In the genomic region with DNA sequence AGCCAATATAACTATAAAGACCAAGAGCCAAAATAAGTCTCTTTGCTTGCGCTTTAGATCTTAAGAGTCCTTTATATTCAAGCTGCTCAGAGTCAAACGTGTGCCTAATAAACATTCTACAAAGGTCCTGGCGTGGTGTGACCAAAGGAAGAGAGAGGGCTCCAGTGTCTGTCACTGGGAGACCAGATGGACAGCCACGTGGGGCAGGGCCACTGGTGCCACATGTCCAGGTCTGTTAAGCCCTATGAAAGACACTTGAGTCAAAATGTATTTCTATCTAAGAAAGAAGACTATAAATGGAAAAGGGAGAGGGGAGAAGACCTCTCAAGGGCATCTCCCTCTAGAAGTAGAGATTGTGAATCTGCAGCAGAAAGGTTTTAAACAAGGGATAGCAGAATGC, we compare ENCODE assay signal across 32 cellular contexts. TPM values are rescaled to one million over a fixed set of nuclear protein-coding genes. Genes with fewer than 3 reads are reported as not detected.
"Had no signal": no experiment of that assay in that cellular context is flagged by ENCODE, and none has a peak within 500 bp of the region (broad histone marks: within the 10 kb centered on the region; RNA-seq: fewer than 3 reads in every experiment).

No MANE protein-coding gene starts in this region.

- H3K27me3 ChIP-seq: left lung, neural progenitor cell, right atrium auricular region, right lobe of liver, stomach, testis, thyroid gland, transverse colon, upper lobe of left lung, vagina had no signal

- ATAC-seq: left lung; natural killer cell; stimulated activated memory B cell treated with anti-CD40 and anti-IgM and Interleukin-4, amounts not matched to agents 10 μg/mL and 1 μg/mL and 100 μg/mL, for 72 hours; stimulated activated naive CD8-positive, alpha-beta T cell treated with anti-CD3 and anti-CD28 coated beads, Interleukin-15, Interleukin-2, amounts not matched to agents 100 U/mL and 50 U/mL, for 24 hours had no signal

- H3K4me1 ChIP-seq: testis had no signal

- H3K9ac ChIP-seq: neural progenitor cell, parathyroid adenoma had no signal

- H2AFZ ChIP-seq: neural progenitor cell, parathyroid adenoma had no signal

- FAIRE-seq: islet of Langerhans, kidney had no signal

- DNase-seq: immature natural killer cell; kidney; left colon; left lung; mesendoderm; naive B cell; natural killer cell; nephron progenitor cell; occipital lobe; right lobe of liver; stimulated activated CD4-positive, alpha-beta T cell treated with anti-CD3 and anti-CD28 coated beads, Interleukin-1b, Interleukin-23, amount 100 ng/mL, for 48 hours; stimulated activated CD4-positive, alpha-beta T cell treated with anti-CD3 and anti-CD28 coated beads, Interleukin-2, amount 100 ng/mL, for 48 hours; stimulated activated CD4-positive, alpha-beta T cell treated with anti-CD3 and anti-CD28 coated beads, Interleukin-4, amount 100 ng/mL, for 4 hours; stimulated activated CD8-positive, alpha-beta memory T cell treated with anti-CD3 and anti-CD28 coated beads, Interleukin-4, amount 100 ng/mL, for 48 hours; stimulated activated naive CD8-positive, alpha-beta T cell treated with anti-CD3 and anti-CD28 coated beads, Interleukin-15, Interleukin-2, amounts not matched to agents 100 U/mL and 50 U/mL, for 24 hours; stomach; testis; thyroid gland; transverse colon; upper lobe of left lung had no signal

- H3K9me3 ChIP-seq: left lung, neutrophil, right atrium auricular region, right lobe of liver, stomach, testis, thyroid gland, transverse colon, upper lobe of left lung, vagina had no signal

- H3K36me3 ChIP-seq: left lung, neural progenitor cell, neutrophil, right atrium auricular region, right lobe of liver, stomach, thyroid gland, transverse colon, upper lobe of left lung, vagina had no signal

- H3K79me2 ChIP-seq: parathyroid adenoma had no signal

- H3K4me2 ChIP-seq: neural progenitor cell, smooth muscle cell had no signal

- H3K27ac ChIP-seq: left lung, neural progenitor cell, neutrophil, parathyroid adenoma, right atrium auricular region, right lobe of liver, stomach, testis, thyroid gland, transverse colon, upper lobe of left lung, vagina had no signal

- H3K4me3 ChIP-seq: left lung, lung, neural progenitor cell, right atrium auricular region, right lobe of liver, smooth muscle cell, stomach, testis, thyroid gland, transverse colon, upper lobe of left lung, vagina had no signal

RNA-seq across cellular contexts. Expression of a gene that starts 32.2 kb away (rescaled TPM):
- total RNA-seq: natural killer cell, osteocyte, pulmonary artery endothelial cell, skeletal muscle tissue had no signal
- polyA plus RNA-seq: immature natural killer cell had no signal
